In the genomic region with DNA sequence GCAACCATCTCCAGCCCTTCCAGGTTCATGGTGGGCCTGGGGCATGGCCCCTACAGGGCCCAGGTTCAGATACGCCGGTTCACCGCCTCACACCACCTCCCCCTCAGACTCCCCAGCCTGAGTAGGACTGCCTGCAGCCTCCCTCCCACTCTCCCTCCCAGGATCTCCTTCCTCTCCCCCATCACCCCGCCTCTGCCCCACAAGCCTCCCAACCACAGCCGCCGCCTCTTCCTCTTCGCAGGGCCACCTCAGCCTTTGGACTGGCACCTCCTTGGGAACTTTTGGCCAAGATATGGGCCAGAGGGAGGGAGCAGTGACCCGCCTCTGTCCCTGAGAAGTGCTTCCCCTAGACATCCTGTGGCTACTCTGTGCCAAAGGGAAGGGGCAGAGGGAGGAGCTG, we compare ENCODE assay signal across 1 cellular context.
TF ChIP-seq lines count a peak whose summit lies in the region.

No MANE protein-coding gene starts in this region.

TF ChIP-seq in IMR-90, 13 proteins besides CTCF, POLR2A, EP300 and RAD21:
- TF ChIP-seq CHD1 (IDR thresholded peaks at IDR 0.05; ENCODE audit: low read depth, low read length) (no peak), MXI1 (IDR thresholded peaks at IDR 0.05; ENCODE audit: borderline replicate concordance, low read depth, low read length) (no peak), MAZ (IDR thresholded peaks at IDR 0.05; ENCODE audit: borderline replicate concordance, low read depth, low read length) (no peak), CEBPB (IDR thresholded peaks at IDR 0.05; ENCODE audit: low read depth, low read length) (no peak), MAFK (IDR thresholded peaks at IDR 0.05; ENCODE audit: low read depth, low read length) (no peak), BHLHE40 (IDR thresholded peaks at IDR 0.05; ENCODE audit: low read depth, low read length) (no peak), RCOR1 (IDR thresholded peaks at IDR 0.05; ENCODE audit: insufficient replicate concordance, low read length) (no peak), RFX5 (IDR thresholded peaks at IDR 0.05; ENCODE audit: low read depth, low read length) (no peak), SMC3 (IDR thresholded peaks at IDR 0.05; ENCODE audit: low read depth, low read length) (no peak), FOS (IDR thresholded peaks at IDR 0.05; ENCODE audit: low read depth, low read length) (no peak)
- TF ChIP-seq, protein P1, sequence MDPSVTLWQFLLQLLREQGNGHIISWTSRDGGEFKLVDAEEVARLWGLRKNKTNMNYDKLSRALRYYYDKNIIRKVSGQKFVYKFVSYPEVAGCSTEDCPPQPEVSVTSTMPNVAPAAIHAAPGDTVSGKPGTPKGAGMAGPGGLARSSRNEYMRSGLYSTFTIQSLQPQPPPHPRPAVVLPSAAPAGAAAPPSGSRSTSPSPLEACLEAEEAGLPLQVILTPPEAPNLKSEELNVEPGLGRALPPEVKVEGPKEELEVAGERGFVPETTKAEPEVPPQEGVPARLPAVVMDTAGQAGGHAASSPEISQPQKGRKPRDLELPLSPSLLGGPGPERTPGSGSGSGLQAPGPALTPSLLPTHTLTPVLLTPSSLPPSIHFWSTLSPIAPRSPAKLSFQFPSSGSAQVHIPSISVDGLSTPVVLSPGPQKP (IDR thresholded peaks at IDR 0.05; ENCODE audit: borderline replicate concordance, low read depth, low read length) = no peak
- TF ChIP-seq, protein P2, sequence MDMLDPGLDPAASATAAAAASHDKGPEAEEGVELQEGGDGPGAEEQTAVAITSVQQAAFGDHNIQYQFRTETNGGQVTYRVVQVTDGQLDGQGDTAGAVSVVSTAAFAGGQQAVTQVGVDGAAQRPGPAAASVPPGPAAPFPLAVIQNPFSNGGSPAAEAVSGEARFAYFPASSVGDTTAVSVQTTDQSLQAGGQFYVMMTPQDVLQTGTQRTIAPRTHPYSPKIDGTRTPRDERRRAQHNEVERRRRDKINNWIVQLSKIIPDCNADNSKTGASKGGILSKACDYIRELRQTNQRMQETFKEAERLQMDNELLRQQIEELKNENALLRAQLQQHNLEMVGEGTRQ (IDR thresholded peaks at IDR 0.05; ENCODE audit: low read depth, low read length) = no peak
TF ChIP-seq in IMR-90: peak in this region for 0.
